In the genomic region with DNA sequence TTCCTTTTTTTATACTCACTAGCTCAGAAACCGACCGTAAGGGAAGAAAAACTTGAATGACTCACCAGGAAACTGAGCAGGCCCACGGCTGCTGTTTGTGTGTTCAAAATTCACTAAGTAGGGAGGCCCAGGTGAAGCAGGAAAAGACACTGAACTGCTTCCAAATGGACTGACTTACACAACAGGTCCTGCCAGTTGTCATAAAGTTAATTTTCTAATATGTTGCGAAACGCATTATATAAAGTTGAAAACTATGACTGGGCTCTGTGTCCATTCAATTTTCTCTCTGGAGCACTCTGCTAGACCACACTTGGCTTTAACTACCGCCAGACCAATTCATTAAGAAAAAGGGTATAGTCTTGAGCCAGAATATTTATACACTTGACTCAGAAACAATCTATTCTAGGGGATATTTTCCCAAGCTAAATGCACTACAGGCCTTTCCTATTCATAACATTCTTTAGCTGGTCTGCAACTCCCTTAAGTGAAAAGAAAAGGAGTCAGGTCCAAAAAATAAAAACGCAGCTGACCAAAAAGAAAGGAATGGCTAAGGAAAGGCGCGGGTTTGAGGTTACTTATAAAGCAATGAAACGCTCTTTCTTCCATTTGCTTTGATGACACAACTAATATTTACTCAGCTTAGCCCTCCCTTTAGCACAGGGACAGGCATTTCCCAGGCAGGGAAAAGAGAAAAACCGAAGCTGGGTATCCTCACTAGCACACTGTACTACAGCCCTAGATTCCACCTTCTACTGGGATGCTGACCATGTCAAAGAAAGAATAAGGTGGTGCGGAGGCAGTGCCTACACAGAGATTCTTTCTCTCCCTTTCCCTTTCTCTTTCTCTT, we compare ENCODE assay signal across 10 cellular contexts.
A peak's percentile ranks its signal among the peaks of the same experiment; 100 is the strongest.
DNase-seq lines count a peak whose midpoint lies in the region; ATAC-seq and TF ChIP-seq lines count a peak whose summit lies in the region.
"Had no signal": no experiment of that assay in that cellular context is flagged by ENCODE, and none has a peak within 500 bp of the region (broad histone marks: within the 10 kb centered on the region; RNA-seq: fewer than 3 reads in every experiment).

No MANE protein-coding gene starts in this region.

- peaks cover 5% of the 10 kb centered on the region for H3F3A ChIP-seq in PC-3 (ENCODE audit: low read length, unreplicated experiment)

- no peak for TF ChIP-seq CTCF in AG10803 (conservative IDR thresholded peaks at IDR 0.05; ENCODE audit: low read length)
- no peak for TF ChIP-seq CTCF in PC-3 (conservative IDR thresholded peaks at IDR 0.05; ENCODE audit: low read depth, low read length)
- no peak for TF ChIP-seq CTCF in esophagus muscularis mucosa (IDR thresholded peaks at IDR 0.05)
- TF ChIP-seq CTCF in spleen (IDR thresholded peaks at IDR 0.05 in 8 of 11, conservative IDR thresholded peaks at IDR 0.05 in 3 of 11), result no peak

- TF ChIP-seq EP300 in esophagus muscularis mucosa (IDR thresholded peaks at IDR 0.05), result no peak

- POLR2A ChIA-PET in PC-3 (lab: Charles Lee; ENCODE audit: unreplicated experiment), result interaction anchor here (0.6 kb wide), 3 partner anchors 54 to 573 kb away, joined by 3 to 17 read pairs (median 3); no protein-coding TSS in a partner anchor

- H3K4me3 ChIP-seq in AG10803 (ENCODE audit: low read length) (no peak overlapping the region), PC-3 (ENCODE audit: low read length) (peak overlapping the region; percentile 55), esophagus muscularis mucosa (peak overlapping the region in 1 of 4 donors; percentile 18), spleen (no peak overlapping the region)

- peak overlapping the region; percentile 58 for H3K9ac ChIP-seq in PC-3 (ENCODE audit: low read length)

- TF ChIP-seq POLR2A in esophagus muscularis mucosa (IDR thresholded peaks at IDR 0.05; ENCODE audit: low read depth) (no peak), spleen (IDR thresholded peaks at IDR 0.05) (no peak)

- H3K4me2 ChIP-seq in PC-3 (ENCODE audit: low read length), result peak overlapping the region; percentile 82

- H3K9me3 ChIP-seq in PC-3 (ENCODE audit: low read length) (no peaks in the 10 kb centered on the region), esophagus muscularis mucosa (no peaks in the 10 kb centered on the region), spleen (peaks cover 0 to 10% (median 0%) of the 10 kb centered on the region in 8 donors)

- BruUV-seq in PC-3 (replicated peaks; lab: Mats Ljungman, UMichigan), result no TSS peak

- H2AFZ ChIP-seq in PC-3 (ENCODE audit: low read length), result peak overlapping the region; percentile 68

- DNase-seq in AG10803 (ENCODE audit: low read depth), result peak; percentile 64
- DNase-seq in PC-3, result peak; percentile 99
- peak; percentile 82 for DNase-seq in esophagus muscularis mucosa (ENCODE audit: extremely low spot score)
- peak; percentile 28 for DNase-seq in non-pigmented ciliary epithelial cell (ENCODE audit: low read depth)
- no peak for DNase-seq in spleen
- DNase-seq in T-helper 1 cell, result no peak
- DNase-seq in NCI-H345 (lab: John Stamatoyannopoulos, UW), result no peak
- DNase-seq in HuH-7 (ENCODE audit: low spot score), result no peak
- DNase-seq: DMS79, NCI-H510A had no signal

- H3K27me3 ChIP-seq in PC-3 (ENCODE audit: low read length), result no peaks in the 10 kb centered on the region
- H3K27me3 ChIP-seq in esophagus muscularis mucosa, result no peaks in the 10 kb centered on the region
- H3K27me3 ChIP-seq in spleen (replicated peaks in 1 of 7), result no peaks in the 10 kb centered on the region

- H3K4me1 ChIP-seq in PC-3 (ENCODE audit: insufficient read depth, low read length), result peaks cover 46% of the 10 kb centered on the region
- peaks cover 6 to 20% (median 19%) of the 10 kb centered on the region in 4 donors for H3K4me1 ChIP-seq in esophagus muscularis mucosa
- peaks cover 0 to 4% (median 0%) of the 10 kb centered on the region in 6 donors for H3K4me1 ChIP-seq in spleen

- intact Hi-C loops in PC-3 (cut with micrococcal nuclease) (loop anchor here (1.0 to 5.0 kb wide), 8 partner anchors 20 to 303 kb away; no protein-coding TSS in a partner anchor), esophagus muscularis mucosa (cut with DNase I) (loop anchor here (5.0 kb wide), 1 partner anchor 598 kb away; no protein-coding TSS in a partner anchor), spleen (cut with DNase I; ENCODE audit: low total_unique reads) (no loop called here)

- no peaks in the 10 kb centered on the region for H4K20me1 ChIP-seq in PC-3 (ENCODE audit: low read length)

- H3K36me3 ChIP-seq in PC-3 (ENCODE audit: low read depth, low read length) (no peaks in the 10 kb centered on the region), esophagus muscularis mucosa (no peaks in the 10 kb centered on the region), spleen (no peaks in the 10 kb centered on the region)

- ATAC-seq in PC-3, result peak; percentile 94

- H3K79me2 ChIP-seq in PC-3 (ENCODE audit: low read length), result no peaks in the 10 kb centered on the region

- WGBS in esophagus muscularis mucosa, result 36% methylated on average over 12 of the region's 12 CpGs
- 65 to 74% (median 69%) methylated on average over 12 of the region's 12 CpGs for WGBS in spleen, 5 donors

- CTCF ChIA-PET in PC-3 (lab: Charles Lee), result interaction anchor here (0.5 to 1.1 kb wide), 5 partner anchors 203 to 304 kb away, joined by 3 to 8 read pairs (median 5); no protein-coding TSS in a partner anchor

- H3K27ac ChIP-seq in PC-3 (ENCODE audit: low read length) (peak overlapping the region; percentile 91), esophagus muscularis mucosa (replicated peaks in 1 of 4) (peak overlapping the region; percentile 64 to 72 (median 68)), spleen (no peak overlapping the region)

- H3K9me2 ChIP-seq in PC-3 (replicated peaks; ENCODE audit: low read length), result no peaks in the 10 kb centered on the region

Comparison
In these comparisons a context has a peak if more than half of its experiments do, and no peak if none do; other contexts are left out.
1. DNase-seq: peak in AG10803 (single experiment), PC-3 (single experiment), esophagus muscularis mucosa (single experiment) and non-pigmented ciliary epithelial cell (single experiment); none in spleen (single experiment), T-helper 1 cell (0 of 5), NCI-H345 (single experiment) and HuH-7 (single experiment).
2. H3K27ac ChIP-seq: peak in PC-3 (single experiment) and esophagus muscularis mucosa (4 of 4); none in spleen (0 of 8).